18 cellular contexts compared by ENCODE assay signal in the genomic region with DNA sequence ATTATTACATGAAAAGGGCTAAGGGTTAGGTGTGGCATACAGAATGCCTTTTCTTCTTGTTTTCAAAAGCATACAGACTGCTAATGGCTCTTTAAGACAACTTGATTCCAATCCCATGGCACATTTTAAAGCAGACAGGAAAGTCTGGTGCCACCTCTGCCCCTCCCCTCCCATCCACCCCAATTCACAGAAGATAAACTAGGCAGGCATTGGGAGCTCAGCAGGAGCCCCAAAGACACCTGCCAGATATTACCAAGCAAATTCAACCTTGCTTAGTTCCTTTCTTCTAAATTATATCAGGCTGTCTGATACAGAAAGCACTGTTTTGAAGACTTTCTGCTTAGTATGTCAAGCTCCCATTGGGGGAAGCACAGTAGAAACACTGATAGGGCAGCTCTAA. TPM values are rescaled to one million over a fixed set of nuclear protein-coding genes. Genes with fewer than 3 reads are reported as not detected.
DNase-seq lines count a peak whose midpoint lies in the region; TF ChIP-seq lines count a peak whose summit lies in the region.
"Had no signal": no experiment of that assay in that cellular context is flagged by ENCODE, and none has a peak within 500 bp of the region (broad histone marks: within the 10 kb centered on the region; RNA-seq: fewer than 3 reads in every experiment).

No MANE protein-coding gene starts in this region.

- DNase-seq in NCI-H146 (lab: John Stamatoyannopoulos, UW) (peak; percentile 33), NCI-H146 treated with DMSO at 0.1 percent for 48 hours (lab: John Stamatoyannopoulos, UW; ENCODE audit: unreplicated experiment) (no peak), coronary artery (ENCODE audit: low spot score) (no peak), NCI-H1105 (lab: John Stamatoyannopoulos, UW) (no peak), retina (no peak), NCI-H2107 (lab: John Stamatoyannopoulos, UW) (no peak)
- DNase-seq: 8988T; DMS 273 treated with DMSO at 0.1 percent for 48 hours; GOT3; NCI-H1092 treated with DMSO at 0.1 percent for 48 hours; NCI-H2029 treated with DMSO at 0.1 percent for 48 hours; NCI-H524 treated with DMSO at 0.1 percent for 48 hours; NK-92 treated with Interleukin-12 subunit alpha and Interleukin-12 subunit beta, amount 100 ng/mL, for 24 hours; PC-3 had no signal

- H3K9ac ChIP-seq in Loucy (ENCODE audit: low read depth, low read length, poor library complexity, severe bottlenecking), result no peak overlapping the region
- peak overlapping the region in 2 of 3 donors; percentile 8 to 27 for H3K9ac ChIP-seq in skeletal muscle tissue (ENCODE audit: low read depth in 1 of 3, low read length in 3 of 3)
- H3K9ac ChIP-seq: BLaER1 treated with 17β-estradiol and CSF1 and Interleukin-3, amounts not matched to agents 10 nM and 100 nM had no signal

- H4K20me1 ChIP-seq in Loucy (ENCODE audit: insufficient read depth, low read length, poor library complexity, severe bottlenecking), result no peaks in the 10 kb centered on the region
- H4K20me1 ChIP-seq: BLaER1 treated with 17β-estradiol and CSF1 and Interleukin-3, amounts not matched to agents 10 nM and 100 nM had no signal

- H3K4me1 ChIP-seq in Loucy (ENCODE audit: insufficient read depth, low read length, poor library complexity, severe bottlenecking) (peaks cover 50% of the 10 kb centered on the region), skeletal muscle tissue (ENCODE audit: control insufficient read depth in 3 of 3, insufficient read depth in 3 of 3, low read length in 3 of 3) (peaks cover 22 to 36% (median 36%) of the 10 kb centered on the region in 3 donors)

- H3K27me3 ChIP-seq in Loucy (ENCODE audit: insufficient read depth, low read length, poor library complexity, severe bottlenecking) (no peaks in the 10 kb centered on the region), skeletal muscle tissue (ENCODE audit: control insufficient read depth in 3 of 3, insufficient read depth in 3 of 3, low read length in 3 of 3) (no peaks in the 10 kb centered on the region)
- H3K27me3 ChIP-seq: BLaER1 treated with 17β-estradiol and CSF1 and Interleukin-3, amounts not matched to agents 10 nM and 100 nM had no signal

- H3K9me3 ChIP-seq in Loucy (ENCODE audit: insufficient read depth, low read depth, low read length) (no peaks in the 10 kb centered on the region), skeletal muscle tissue (ENCODE audit: control insufficient read depth in 3 of 3, low read length in 3 of 3) (no peaks in the 10 kb centered on the region)
- H3K9me3 ChIP-seq: BLaER1 treated with 17β-estradiol and CSF1 and Interleukin-3, amounts not matched to agents 10 nM and 100 nM had no signal

- no peaks in the 10 kb centered on the region for H3K9me2 ChIP-seq in Loucy (replicated peaks; ENCODE audit: low read depth, low read length)

- no peak overlapping the region for H3K4me3 ChIP-seq in Loucy (ENCODE audit: low read length, poor library complexity, severe bottlenecking)
- no peak overlapping the region for H3K4me3 ChIP-seq in coronary artery
- H3K4me3 ChIP-seq in skeletal muscle tissue (ENCODE audit: low read length in 3 of 3), result peak overlapping the region in 2 of 3 donors; percentile 1 to 25
- H3K4me3 ChIP-seq: BLaER1 treated with 17β-estradiol and CSF1 and Interleukin-3, amounts not matched to agents 10 nM and 100 nM had no signal

- peak overlapping the region; percentile 9 for H3K4me2 ChIP-seq in Loucy (ENCODE audit: low read depth, low read length, poor library complexity, severe bottlenecking)

- H3K27ac ChIP-seq in coronary artery (peak overlapping the region; percentile 24 to 42), skeletal muscle tissue (ENCODE audit: low read depth, low read length) (peak overlapping the region; percentile 92)
- H3K27ac ChIP-seq: BLaER1 treated with 17β-estradiol and CSF1 and Interleukin-3, amounts not matched to agents 10 nM and 100 nM; HL-60 had no signal

- no peak for TF ChIP-seq CTCF in Loucy (conservative IDR thresholded peaks at IDR 0.05; ENCODE audit: low read length)
- no peak for TF ChIP-seq CTCF in coronary artery (IDR thresholded peaks at IDR 0.05)

- peaks cover 16% of the 10 kb centered on the region; the same call in 1 of the 2 replicates for H3K79me2 ChIP-seq in Loucy (ENCODE audit: insufficient read depth, low read length)

- no peaks in the 10 kb centered on the region for H3F3A ChIP-seq in Loucy (ENCODE audit: low read depth)

- H3K36me3 ChIP-seq in Loucy (ENCODE audit: insufficient read depth, low read length), result no peaks in the 10 kb centered on the region
- peaks cover 2 to 3% (median 3%) of the 10 kb centered on the region in 3 donors for H3K36me3 ChIP-seq in skeletal muscle tissue (ENCODE audit: control insufficient read depth in 3 of 3, insufficient read depth in 3 of 3, low read length in 3 of 3)

- H2AFZ ChIP-seq in Loucy (ENCODE audit: low read length), result no peak overlapping the region

RNA-seq across cellular contexts. Expression of gene SESN1, which starts 13.1 kb away (rescaled TPM):
- total RNA-seq in skeletal muscle tissue, result 68.4 TPM

RNA-seq across cellular contexts. Expression of gene CEP57L1, which starts 13.8 kb away (rescaled TPM):
- total RNA-seq in skeletal muscle tissue, result 20.4 TPM

Comparison
In these comparisons a context has a peak if more than half of its experiments do, and no peak if none do; other contexts are left out.
1. H3K4me3 ChIP-seq: peak in skeletal muscle tissue (2 of 3); none in Loucy (single experiment) and coronary artery (single experiment).